In the genomic region with DNA sequence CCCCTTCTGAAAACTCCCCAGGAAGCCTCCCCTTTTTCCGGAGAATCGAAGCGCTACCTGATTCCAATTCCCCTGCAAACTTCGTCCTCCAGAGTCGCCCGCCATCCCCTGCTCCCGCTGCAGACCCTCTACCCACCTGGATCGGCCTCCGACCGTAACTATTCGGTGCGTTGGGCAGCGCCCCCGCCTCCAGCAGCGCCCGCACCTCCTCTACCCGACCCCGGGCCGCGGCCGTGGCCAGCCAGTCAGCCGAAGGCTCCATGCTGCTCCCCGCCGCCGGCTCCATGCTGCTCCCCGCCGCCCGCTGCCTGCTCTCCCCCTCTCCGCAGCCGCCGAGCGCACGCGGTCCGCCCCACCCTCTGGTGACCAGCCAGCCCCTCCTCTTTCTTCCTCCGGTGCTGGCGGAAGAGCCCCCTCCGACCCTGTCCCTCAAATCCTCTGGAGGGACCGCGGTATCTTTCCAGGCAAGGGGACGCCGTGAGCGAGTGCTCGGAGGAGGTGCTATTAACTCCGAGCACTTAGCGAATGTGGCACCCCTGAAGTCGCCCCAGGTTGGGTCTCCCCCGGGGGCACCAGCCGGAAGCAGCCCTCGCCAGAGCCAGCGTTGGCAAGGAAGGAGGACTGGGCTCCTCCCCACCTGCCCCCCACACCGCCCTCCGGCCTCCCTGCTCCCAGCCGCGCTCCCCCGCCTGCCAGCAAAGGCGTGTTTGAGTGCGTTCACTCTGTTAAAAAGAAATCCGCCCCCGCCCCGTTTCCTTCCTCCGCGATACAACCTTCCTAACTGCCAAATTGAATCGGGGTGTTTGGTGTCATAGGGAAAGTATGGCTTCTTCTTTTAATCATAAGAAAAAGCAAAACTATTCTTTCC, we compare ENCODE assay signal across 8 cellular contexts. TPM values are rescaled to one million over a fixed set of nuclear protein-coding genes. Genes with fewer than 3 reads are reported as not detected.
A peak's percentile ranks its signal among the peaks of the same experiment; 100 is the strongest.
DNase-seq lines count a peak whose midpoint lies in the region; ATAC-seq and FAIRE-seq lines count a peak whose summit lies in the region.

No MANE protein-coding gene starts in this region.

- H3K27ac ChIP-seq in iPS-18a (ENCODE audit: low read length) (no peak overlapping the region), small intestine (ENCODE audit: low read depth in 1 of 2, low read length in 1 of 2) (no peak overlapping the region)

- H3K4me3 ChIP-seq in adipocyte (ENCODE audit: low read length), result peak overlapping the region; percentile 92
- peak overlapping the region; percentile 59 for H3K4me3 ChIP-seq in iPS-18a (ENCODE audit: low read length)
- H3K4me3 ChIP-seq in small intestine (ENCODE audit: low read depth in 1 of 2, low read length in 2 of 2), result peak overlapping the region in 1 of 2 donors; percentile 45

- peaks cover 8% of the 10 kb centered on the region for H3K9me3 ChIP-seq in adipocyte (ENCODE audit: control insufficient read depth, low read length)
- peaks cover 3% of the 10 kb centered on the region for H3K9me3 ChIP-seq in iPS-18a (ENCODE audit: control insufficient read depth, low read depth, low read length)
- H3K9me3 ChIP-seq in small intestine (ENCODE audit: control insufficient read depth, low read depth), result no peaks in the 10 kb centered on the region

- ATAC-seq in GM18870 (IDR thresholded peaks at IDR 0.05; ENCODE audit: unreplicated experiment) (peak; percentile 54), HG03097 (IDR thresholded peaks at IDR 0.05; ENCODE audit: low FRiP score, unreplicated experiment) (peak; percentile 64)

- H3K4me1 ChIP-seq in adipocyte (ENCODE audit: control insufficient read depth, insufficient read depth, low read length) (peaks cover 27% of the 10 kb centered on the region), iPS-18a (ENCODE audit: control insufficient read depth, low read depth, low read length) (peaks cover 10% of the 10 kb centered on the region), small intestine (ENCODE audit: control insufficient read depth in 2 of 2, insufficient read depth in 1 of 2, low read depth in 1 of 2, low read length in 1 of 2) (peaks cover 3 to 6% of the 10 kb centered on the region in 2 donors)

- H3K27me3 ChIP-seq in adipocyte (replicated peaks; ENCODE audit: control insufficient read depth, insufficient read depth, low read length) (peaks cover 37% of the 10 kb centered on the region), iPS-18a (ENCODE audit: control insufficient read depth, insufficient read depth, low read length) (peaks cover 100% of the 10 kb centered on the region), small intestine (ENCODE audit: control insufficient read depth in 2 of 2, insufficient read depth in 2 of 2, low read length in 2 of 2) (peaks cover 2 to 45% of the 10 kb centered on the region in 2 donors)

- H3K9ac ChIP-seq in adipocyte (ENCODE audit: low read length) (peak overlapping the region; percentile 90), iPS-18a (ENCODE audit: low read length) (no peak overlapping the region)

- H3K36me3 ChIP-seq in adipocyte (ENCODE audit: control insufficient read depth, insufficient read depth, low read length, severe bottlenecking) (no peaks in the 10 kb centered on the region), iPS-18a (ENCODE audit: control insufficient read depth, low read depth, low read length) (no peaks in the 10 kb centered on the region), small intestine (ENCODE audit: control insufficient read depth in 2 of 2, insufficient read depth in 2 of 2, low read length in 2 of 2) (no peaks in the 10 kb centered on the region)

- DNase-seq in AG08395 (ENCODE audit: low spot score) (peak; percentile 54), NCI-H748 (lab: John Stamatoyannopoulos, UW; ENCODE audit: unreplicated experiment) (peak; percentile 95), adipocyte (ENCODE audit: low read depth) (peak; percentile 83), small intestine (peak; percentile 14), midbrain (lab: John Stamatoyannopoulos, UW) (no peak)

- WGBS in small intestine, 3 donors, result 0 to 1% (median 1%) methylated on average over 52 to 64 of the region's 64 CpGs

- no peak for FAIRE-seq in small intestine (lab: Jason Lieb, UNC)

RNA-seq across cellular contexts. Expression of gene CDKN2A, which starts 19.4 kb away (rescaled TPM):
- 1 to 10 TPM in 1 of 3 donors, under 1 TPM in 1, not detected in 1; 0.30 to 2.7 TPM for polyA plus RNA-seq in small intestine

RNA-seq across cellular contexts. Expression of gene CDKN2B-AS1, which starts 19.8 kb away (rescaled TPM):
- polyA plus RNA-seq in small intestine, result 1 to 10 TPM; 1.3 to 8.7 (median 8.4) TPM

RNA-seq across cellular contexts. Expression of gene CDKN2B, which starts 34.3 kb away (rescaled TPM):
- polyA plus RNA-seq in small intestine, result 10 to 100 TPM; 12.8 to 81.4 (median 72.7) TPM
